8 cellular contexts compared by ENCODE assay signal in genomic region chr1:33080885-33081553, GRCh38. TPM values are rescaled to one million over a fixed set of nuclear protein-coding genes. Genes with fewer than 3 reads are reported as not detected.
DNase-seq lines count a peak whose midpoint lies in the region; ATAC-seq lines count a peak whose summit lies in the region.

Gene AZIN2, plus strand, starts transcription at chr1:33081153. Its CDS starts 1,097 bp downstream, at chr1:33082250.

- ATAC-seq in HG03439 (IDR thresholded peaks at IDR 0.05; ENCODE audit: unreplicated experiment) (peak; percentile 92), left lobe of liver (peak; percentile 99)

- DNase-seq in Ammon's horn (ENCODE audit: low spot score) = peak; percentile 99
- DNase-seq in GM19238 (ENCODE audit: insufficient read length, low spot score) = peak; percentile 84
- peak; percentile 98 for DNase-seq in NCI-H510A treated with DMSO at 0.1 percent for 48 hours (lab: John Stamatoyannopoulos, UW)
- peak; percentile 99 for DNase-seq in activated CD4-positive, alpha-beta T cell treated with anti-CD3 and anti-CD28 coated beads, Interleukin-2, amount 50 U/mL, for 1 hour
- DNase-seq in dedifferentiated amniotic fluid mesenchymal stem cell (ENCODE audit: extremely low spot score) = peak; percentile 95
- DNase-seq in left lobe of liver (ENCODE audit: low spot score) = peak; percentile 93
- DNase-seq in stimulated activated CD4-positive, alpha-beta T cell treated with anti-CD3 and anti-CD28 coated beads, Interleukin-1b, Interleukin-23, amount 100 ng/mL, for 48 hours = peak; percentile 97

RNA-seq across cellular contexts. Expression of gene AZIN2, which starts in this region (rescaled TPM):
- total RNA-seq in left lobe of liver = 0.55 TPM

Comparison
In these comparisons a context has a peak if more than half of its experiments do, and no peak if none do; other contexts are left out.
1. Peak in every context shown above with its lines: DNase-seq and ATAC-seq.
2. Peak in DNase-seq and ATAC-seq in left lobe of liver; RNA of the gene not detected or under 1 TPM.